Comparison of ENCODE assay signal across 26 cellular contexts in the genomic region with DNA sequence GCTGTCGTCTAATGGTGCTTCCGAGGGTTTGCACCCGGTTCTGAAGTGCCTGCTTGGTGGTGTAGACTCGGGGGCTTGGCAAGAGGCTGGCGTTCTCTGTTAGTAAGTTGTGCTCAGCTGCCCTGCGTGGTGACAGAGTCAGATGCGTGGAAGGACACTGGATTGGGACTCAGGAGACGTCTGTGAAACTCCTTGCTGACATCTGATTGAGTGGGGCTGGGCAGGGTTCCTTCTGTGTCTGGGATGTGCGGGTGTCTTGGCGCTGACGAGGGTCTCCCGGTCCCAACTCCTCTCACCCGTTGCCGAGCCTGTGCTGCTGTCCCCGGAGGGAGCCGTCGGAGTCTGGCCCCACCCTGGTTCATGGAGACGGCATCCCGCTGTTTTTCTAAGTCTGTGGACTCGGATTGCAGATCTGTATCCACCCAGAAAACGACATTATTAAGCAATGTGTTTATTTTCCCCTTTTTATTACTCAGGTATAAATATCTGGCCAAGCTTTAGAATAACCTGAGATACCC.
"Had no signal": no experiment of that assay in that cellular context is flagged by ENCODE, and none has a peak within 500 bp of the region (broad histone marks: within the 10 kb centered on the region; RNA-seq: fewer than 3 reads in every experiment).

No MANE protein-coding gene starts in this region.

- H3K27me3 ChIP-seq: body of pancreas, hepatocyte, left lung, neutrophil, pancreas, stomach had no signal

- H3K4me1 Mint-ChIP-seq: activated naive CD8-positive, alpha-beta T cell treated with anti-CD3 and anti-CD28 coated beads, Interleukin-2, amount 50 U/mL, for 24 hours; stimulated activated memory B cell treated with anti-CD40 and anti-IgM and Interleukin-4, amounts not matched to agents 10 μg/mL and 1 μg/mL and 100 μg/mL, for 72 hours had no signal

- DNase-seq: activated CD4-positive, alpha-beta memory T cell treated with anti-CD3 and anti-CD28 coated beads for 36 hours; activated CD4-positive, alpha-beta T cell treated with anti-CD3 and anti-CD28 coated beads for 4 hours; activated CD4-positive, CD25-positive, alpha-beta regulatory T cell; activated gamma-delta T cell; activated naive CD4-positive, alpha-beta T cell treated with anti-CD3 and anti-CD28 coated beads, Interleukin-2, amount 50 U/mL, for 16 hours; activated naive CD8-positive, alpha-beta T cell treated with anti-CD3 and anti-CD28 coated beads, Interleukin-2, amount 50 U/mL, for 24 hours; anterior cingulate cortex; body of pancreas; central memory CD4-positive, alpha-beta T cell; effector memory CD4-positive, alpha-beta T cell; foreskin melanocyte; kidney glomerular epithelial cell; left lung; pancreas; stimulated activated CD4-positive, alpha-beta T cell treated with anti-CD3 and anti-CD28 coated beads, Interleukin-2, amount 100 ng/mL, for 24 hours; stomach; T1000; trophoblast cell had no signal

- ATAC-seq: activated naive CD8-positive, alpha-beta T cell treated with anti-CD3 and anti-CD28 coated beads, Interleukin-2, amount 50 U/mL, for 24 hours; body of pancreas; esophagus mucosa; naive thymus-derived CD8-positive, alpha-beta T cell; stimulated activated memory B cell treated with anti-CD40 and anti-IgM and Interleukin-4, amounts not matched to agents 10 μg/mL and 1 μg/mL and 100 μg/mL, for 72 hours had no signal

- H3K9me3 ChIP-seq: body of pancreas, left lung, neutrophil, pancreas, stomach had no signal

- H3K4me3 Mint-ChIP-seq: activated CD4-positive, alpha-beta memory T cell treated with anti-CD3 and anti-CD28 coated beads for 36 hours; activated naive CD8-positive, alpha-beta T cell treated with anti-CD3 and anti-CD28 coated beads, Interleukin-2, amount 50 U/mL, for 24 hours; activated T-helper 1 cell treated with anti-CD3 and anti-CD28 coated beads, Interleukin-12 subunit alpha, Interleukin-12 subunit beta, Interleukin-2, Interleukin-4 antibody, amounts not matched to agents 30 ng/mL and 10 ng/mL and 1 ng/mL, durations not matched to agents 14 hours and 24 hours and 36 hours; naive thymus-derived CD8-positive, alpha-beta T cell; stimulated activated memory B cell treated with anti-CD40 and anti-IgM and Interleukin-4, amounts not matched to agents 10 μg/mL and 1 μg/mL and 100 μg/mL, for 72 hours; T-helper 1 cell treated with Interleukin-12 subunit alpha and Interleukin-12 subunit beta and Interleukin-4 antibody, amounts not matched to agents 30 μg/mL and 1 μg/mL, for 36 hours had no signal

- H3K4me2 ChIP-seq: hepatocyte had no signal

- H3K4me3 ChIP-seq: body of pancreas, hepatocyte, left lung, pancreas, skin epidermis, stomach had no signal

- H3K27ac Mint-ChIP-seq: activated CD4-positive, alpha-beta memory T cell treated with anti-CD3 and anti-CD28 coated beads for 36 hours; activated naive CD8-positive, alpha-beta T cell treated with anti-CD3 and anti-CD28 coated beads, Interleukin-2, amount 50 U/mL, for 24 hours; activated T-helper 1 cell treated with anti-CD3 and anti-CD28 coated beads, Interleukin-12 subunit alpha, Interleukin-12 subunit beta, Interleukin-2, Interleukin-4 antibody, amounts not matched to agents 30 ng/mL and 10 ng/mL and 1 ng/mL, durations not matched to agents 14 hours and 24 hours and 36 hours; stimulated activated memory B cell treated with anti-CD40 and anti-IgM and Interleukin-4, amounts not matched to agents 10 μg/mL and 1 μg/mL and 100 μg/mL, for 72 hours; T-helper 1 cell treated with Interleukin-12 subunit alpha and Interleukin-12 subunit beta and Interleukin-4 antibody, amounts not matched to agents 30 μg/mL and 1 μg/mL, for 36 hours had no signal

- H3K9me3 Mint-ChIP-seq: activated CD4-positive, alpha-beta memory T cell treated with anti-CD3 and anti-CD28 coated beads for 36 hours; activated naive CD8-positive, alpha-beta T cell treated with anti-CD3 and anti-CD28 coated beads, Interleukin-2, amount 50 U/mL, for 24 hours; activated T-helper 1 cell treated with anti-CD3 and anti-CD28 coated beads, Interleukin-12 subunit alpha, Interleukin-12 subunit beta, Interleukin-2, Interleukin-4 antibody, amounts not matched to agents 30 ng/mL and 10 ng/mL and 1 ng/mL, durations not matched to agents 14 hours and 24 hours and 36 hours; naive thymus-derived CD8-positive, alpha-beta T cell; stimulated activated memory B cell treated with anti-CD40 and anti-IgM and Interleukin-4, amounts not matched to agents 10 μg/mL and 1 μg/mL and 100 μg/mL, for 72 hours; T-helper 1 cell treated with Interleukin-12 subunit alpha and Interleukin-12 subunit beta and Interleukin-4 antibody, amounts not matched to agents 30 μg/mL and 1 μg/mL, for 36 hours had no signal

- H3K27me3 Mint-ChIP-seq: activated CD4-positive, alpha-beta memory T cell treated with anti-CD3 and anti-CD28 coated beads for 36 hours; activated naive CD8-positive, alpha-beta T cell treated with anti-CD3 and anti-CD28 coated beads, Interleukin-2, amount 50 U/mL, for 24 hours; naive thymus-derived CD8-positive, alpha-beta T cell; stimulated activated memory B cell treated with anti-CD40 and anti-IgM and Interleukin-4, amounts not matched to agents 10 μg/mL and 1 μg/mL and 100 μg/mL, for 72 hours had no signal

- H2AFZ ChIP-seq: hepatocyte had no signal

- H3K4me1 ChIP-seq: body of pancreas, pancreas, stomach had no signal

- H3K27ac ChIP-seq: body of pancreas, hepatocyte, left lung, neutrophil, pancreas, stomach had no signal
